8 cellular contexts compared by ENCODE assay signal in the genomic region with DNA sequence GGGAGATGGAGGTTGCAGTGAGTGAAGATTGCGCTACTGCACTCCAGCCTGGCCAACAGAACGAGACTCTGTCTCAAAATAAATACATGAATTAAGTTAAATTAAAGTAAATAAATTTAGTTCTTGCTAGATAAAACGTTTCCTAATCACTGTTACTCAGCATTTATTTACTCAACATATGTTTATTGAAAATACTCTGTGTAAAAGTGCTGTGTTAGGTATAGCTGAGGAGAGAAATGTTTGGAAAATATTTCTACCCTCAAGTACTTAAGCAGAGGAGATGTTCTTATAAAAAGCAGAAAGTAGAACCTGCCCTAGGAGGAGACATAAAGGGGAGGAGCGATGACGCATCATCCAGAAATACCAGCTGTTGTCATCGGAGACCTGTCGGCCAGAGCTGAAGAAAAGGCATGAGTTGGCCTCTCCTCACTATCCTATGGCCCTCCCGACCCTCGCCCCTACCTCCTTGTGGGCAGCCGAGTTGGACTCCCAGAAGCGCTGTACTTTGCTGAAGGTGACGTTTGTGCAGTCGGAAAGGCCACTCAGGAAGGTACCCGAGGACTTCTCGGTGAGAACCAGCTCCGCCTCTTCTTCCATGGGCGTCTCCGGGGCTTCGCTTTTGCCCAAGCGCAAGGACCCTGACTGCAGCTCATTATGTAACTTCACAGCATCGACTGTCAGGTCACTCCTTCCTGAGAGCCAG. TPM values are rescaled to one million over a fixed set of nuclear protein-coding genes. Genes with fewer than 3 reads are reported as not detected.
A peak's percentile ranks its signal among the peaks of the same experiment; 100 is the strongest.
DNase-seq lines count a peak whose midpoint lies in the region; ATAC-seq and TF ChIP-seq lines count a peak whose summit lies in the region.

No MANE protein-coding gene starts in this region.

- CTCF ChIA-PET in MCF 10A (lab: Yijun Ruan, JAX): interaction anchor here (0.5 to 2.4 kb wide), 9 partner anchors 13 to 328 kb away, joined by 3 to 16 read pairs (median 4); a partner anchor contains a TSS
- CTCF ChIA-PET in GM10248 (lab: Yijun Ruan, JAX): interaction anchor here (1.0 to 5.6 kb wide), 4 partner anchors 9 to 14 kb away, joined by 3 to 38 read pairs (median 4); no protein-coding TSS in a partner anchor

- peak; percentile 24 for ATAC-seq in stimulated activated effector memory CD8-positive, alpha-beta T cell treated with anti-CD3 and anti-CD28 coated beads, Interleukin-12 subunit alpha, Interleukin-12 subunit beta, amount 100 ng/mL, for 72 hours
- no peak for ATAC-seq in GM21390 (IDR thresholded peaks at IDR 0.05; ENCODE audit: unreplicated experiment)

- peaks cover 33% of the 10 kb centered on the region for H3K36me3 Mint-ChIP-seq in MCF 10A (ENCODE audit: insufficient read depth, unreplicated experiment)
- peaks cover 47% of the 10 kb centered on the region for H3K36me3 Mint-ChIP-seq in stimulated activated effector memory CD8-positive, alpha-beta T cell treated with anti-CD3 and anti-CD28 coated beads, Interleukin-12 subunit alpha, Interleukin-12 subunit beta, amount 100 ng/mL, for 72 hours

- POLR2A ChIA-PET in MCF 10A (lab: Yijun Ruan, JAX): interaction anchor here (0.5 to 4.4 kb wide), 30 partner anchors 10 to 564 kb away, joined by 3 to 69 read pairs (median 4); a partner anchor contains a TSS
- POLR2A ChIA-PET in GM10248 (lab: Yijun Ruan, JAX): interaction anchor here (1.2 to 1.5 kb wide), 2 partner anchors 12 to 13 kb away, joined by 5 to 9 read pairs; no protein-coding TSS in a partner anchor

- H3K9me3 Mint-ChIP-seq in MCF 10A (ENCODE audit: unreplicated experiment): no peaks in the 10 kb centered on the region
- no peaks in the 10 kb centered on the region for H3K9me3 Mint-ChIP-seq in stimulated activated effector memory CD8-positive, alpha-beta T cell treated with anti-CD3 and anti-CD28 coated beads, Interleukin-12 subunit alpha, Interleukin-12 subunit beta, amount 100 ng/mL, for 72 hours

- intact Hi-C loops in MCF 10A (cut with micrococcal nuclease): no loop called here

- TF ChIP-seq CTCF in MCF 10A (IDR thresholded peaks at IDR 0.05; ENCODE audit: unreplicated experiment) (no peak), GM10248 (IDR thresholded peaks at IDR 0.05; ENCODE audit: control extremely low read depth, extremely low read depth, low read depth, missing control alignments) (no peak)

- no peaks in the 10 kb centered on the region for H3K27me3 Mint-ChIP-seq in MCF 10A (ENCODE audit: insufficient read depth, unreplicated experiment)

- peak overlapping the region; percentile 90 for H3K4me3 Mint-ChIP-seq in MCF 10A (ENCODE audit: unreplicated experiment)
- peak overlapping the region; percentile 93 for H3K4me3 Mint-ChIP-seq in stimulated activated effector memory CD8-positive, alpha-beta T cell treated with anti-CD3 and anti-CD28 coated beads, Interleukin-12 subunit alpha, Interleukin-12 subunit beta, amount 100 ng/mL, for 72 hours

- no peaks in the 10 kb centered on the region for H3K4me1 Mint-ChIP-seq in MCF 10A (ENCODE audit: insufficient read depth, unreplicated experiment)
- peaks cover 16% of the 10 kb centered on the region for H3K4me1 Mint-ChIP-seq in stimulated activated effector memory CD8-positive, alpha-beta T cell treated with anti-CD3 and anti-CD28 coated beads, Interleukin-12 subunit alpha, Interleukin-12 subunit beta, amount 100 ng/mL, for 72 hours

- no TSS peak for BruUV-seq in MCF 10A (replicated peaks; lab: Mats Ljungman, UMichigan)

- peak overlapping the region; percentile 98 for H3K27ac Mint-ChIP-seq in MCF 10A (ENCODE audit: low read depth, unreplicated experiment)
- H3K27ac Mint-ChIP-seq in stimulated activated effector memory CD8-positive, alpha-beta T cell treated with anti-CD3 and anti-CD28 coated beads, Interleukin-12 subunit alpha, Interleukin-12 subunit beta, amount 100 ng/mL, for 72 hours: peak overlapping the region; percentile 92

- DNase-seq in DMS53 treated with DMSO at 0.1 percent for 48 hours (lab: John Stamatoyannopoulos, UW; ENCODE audit: unreplicated experiment): peak; percentile 89
- peak; percentile 77 for DNase-seq in HPDE6-E6E7 (ENCODE audit: extremely low spot score)
- DNase-seq in SIG-M5 treated with dmso at 0.1 percent for 504 hours (lab: John Stamatoyannopoulos, UW; ENCODE audit: unreplicated experiment): peak; percentile 79
- peak; percentile 82 for DNase-seq in MCF 10A (ENCODE audit: unreplicated experiment)
- peak; percentile 54 for DNase-seq in kidney glomerular epithelial cell (lab: John Stamatoyannopoulos, UW)
- DNase-seq in stimulated activated effector memory CD8-positive, alpha-beta T cell treated with anti-CD3 and anti-CD28 coated beads, Interleukin-12 subunit alpha, Interleukin-12 subunit beta, amount 100 ng/mL, for 72 hours (ENCODE audit: low spot score in 2 of 2): no peak
- DNase-seq in GM10248 (ENCODE audit: extremely low spot score): no peak

RNA-seq across cellular contexts. Expression of a gene that starts 1.1 kb away (rescaled TPM):
- 66.1 and 86.7 TPM in 2 replicates for total RNA-seq in MCF 10A (2022)

RNA-seq across cellular contexts. Expression of a gene that starts 26.0 kb away (rescaled TPM):
- 235 and 248 TPM in 2 replicates for total RNA-seq in MCF 10A (2022)

RNA-seq across cellular contexts. Expression of a gene that starts 45.8 kb away (rescaled TPM):
- 56.5 and 62.3 TPM in 2 replicates for total RNA-seq in MCF 10A (2022)

RNA-seq across cellular contexts. Expression of a gene that starts 46.0 kb away (rescaled TPM):
- 44.9 and 48.0 TPM in 2 replicates for total RNA-seq in MCF 10A (2022)

Comparison
In these comparisons a context has a peak if more than half of its experiments do, and no peak if none do; other contexts are left out.
1. DNase-seq: peak in DMS53 treated with DMSO at 0.1 percent for 48 hours (single experiment), HPDE6-E6E7 (single experiment), SIG-M5 treated with dmso at 0.1 percent for 504 hours (single experiment), MCF 10A (single experiment) and kidney glomerular epithelial cell (single experiment); none in stimulated activated effector memory CD8-positive, alpha-beta T cell treated with anti-CD3 and anti-CD28 coated beads, Interleukin-12 subunit alpha, Interleukin-12 subunit beta, amount 100 ng/mL, for 72 hours (0 of 2) and GM10248 (single experiment).